8 cellular contexts compared by ENCODE assay signal in the genomic region with DNA sequence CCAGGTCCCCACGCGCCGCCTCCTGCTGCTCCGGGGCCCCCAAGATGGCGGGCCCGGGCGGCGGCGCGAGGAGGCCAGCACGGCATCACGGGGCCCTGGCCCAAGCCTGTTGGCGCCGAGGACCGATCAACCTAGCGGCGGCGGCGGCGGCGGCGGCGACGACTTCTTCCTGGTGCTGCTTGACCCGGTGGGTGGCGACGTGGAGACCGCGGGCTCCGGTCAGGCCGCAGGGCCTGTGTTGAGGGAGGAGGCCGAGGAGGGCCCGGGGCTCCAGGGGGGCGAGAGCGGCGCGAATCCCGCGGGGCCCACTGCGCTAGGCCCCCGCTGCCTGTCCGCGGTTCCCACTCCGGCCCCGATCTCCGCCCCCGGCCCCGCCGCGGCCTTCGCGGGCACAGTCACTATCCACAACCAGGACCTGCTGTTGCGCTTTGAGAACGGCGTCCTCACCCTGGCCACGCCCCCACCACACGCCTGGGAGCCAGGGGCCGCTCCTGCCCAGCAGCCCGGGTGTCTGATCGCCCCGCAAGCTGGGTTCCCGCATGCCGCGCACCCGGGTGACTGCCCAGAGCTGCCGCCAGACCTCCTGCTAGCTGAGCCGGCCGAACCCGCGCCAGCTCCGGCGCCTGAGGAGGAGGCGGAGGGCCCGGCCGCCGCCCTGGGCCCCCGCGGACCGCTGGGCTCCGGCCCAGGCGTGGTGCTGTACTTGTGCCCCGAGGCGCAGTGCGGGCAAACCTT. TPM values are rescaled to one million over a fixed set of nuclear protein-coding genes. Genes with fewer than 3 reads are reported as not detected.
DNase-seq lines count a peak whose midpoint lies in the region; ATAC-seq and TF ChIP-seq lines count a peak whose summit lies in the region.
"Not testable (repeated sequence)": the region's sequence is repeated elsewhere in the genome, so short reads cannot be mapped to it uniquely, and the experiment has no call there.

No MANE protein-coding gene starts in this region.

- intact Hi-C loops in prostate gland (cut with DNase I): loop anchor here (10.0 kb wide), 2 partner anchors 312 to 1028 kb away; partner anchors contain the start of gene UBQLN2

- peak; percentile 76 for ATAC-seq in GM18868 (IDR thresholded peaks at IDR 0.05; ENCODE audit: unreplicated experiment)
- ATAC-seq in HG02870 (IDR thresholded peaks at IDR 0.05; ENCODE audit: unreplicated experiment): peak; percentile 70

- peaks cover 14% of the 10 kb centered on the region for H3K4me1 ChIP-seq in ACC112 (ENCODE audit: control insufficient read depth, insufficient read depth, low read length, unreplicated experiment)
- not testable (repeated sequence) for H3K4me1 ChIP-seq in iPS-20b (ENCODE audit: insufficient read depth, low read length); prostate gland (replicated peaks)

- not testable (repeated sequence) for H3K36me3 ChIP-seq in ACC112 (ENCODE audit: insufficient read depth, low read length); iPS-20b (ENCODE audit: insufficient read depth, low read depth, low read length); prostate gland

- TF ChIP-seq POLR2A in prostate gland (IDR thresholded peaks at IDR 0.05): not testable (repeated sequence)

- H3K4me3 ChIP-seq in ACC112 (ENCODE audit: low read depth, low read length) (peak overlapping the region; percentile 80), iPS-20b (ENCODE audit: low read length) (peak overlapping the region; percentile 67; the same call in 1 of the 2 replicates), prostate gland (peak overlapping the region; percentile 46 to 49)

- not testable (repeated sequence) for H3K27me3 ChIP-seq in ACC112 (ENCODE audit: insufficient read depth, low read length); iPS-20b (ENCODE audit: insufficient read depth, low read length); prostate gland (replicated peaks; ENCODE audit: insufficient read depth)

- peaks cover 19% of the 10 kb centered on the region for H3K79me2 ChIP-seq in ACC112 (ENCODE audit: control insufficient read depth, insufficient read depth, low read length, unreplicated experiment)

- not testable (repeated sequence) for H2AFZ ChIP-seq in ACC112 (ENCODE audit: low read length, unreplicated experiment)

- H3K9ac ChIP-seq in iPS-20b (ENCODE audit: low read depth, low read length): peak overlapping the region; percentile 45; the same call in 1 of the 2 replicates

- TF ChIP-seq CTCF in prostate gland (IDR thresholded peaks at IDR 0.05): not testable (repeated sequence)

- not testable (repeated sequence) for H3K9me3 ChIP-seq in iPS-20b (ENCODE audit: insufficient read depth, low read depth, low read length); prostate gland

- H3K27ac ChIP-seq in ACC112 (ENCODE audit: low read depth, low read length) (peak overlapping the region; percentile 81), prostate gland (peak overlapping the region; percentile 89 to 90)
- H3K27ac ChIP-seq in iPS-20b (ENCODE audit: low read length): not testable (repeated sequence)

- WGBS in prostate gland: no CpG with 5 or more reads among the region's 84 CpGs

- DNase-seq in NAMALWA (ENCODE audit: low spot score) (peak; percentile 31), cerebellum (ENCODE audit: low spot score) (peak; percentile 21), prostate gland (ENCODE audit: low spot score) (peak; percentile 4)
- peak; percentile 10 to 21 for DNase-seq in activated CD4-positive, alpha-beta T cell treated with anti-CD3 and anti-CD28 coated beads for 4 hours

RNA-seq across cellular contexts. Expression of gene ZXDB, which starts 0.5 kb away (rescaled TPM):
- total RNA-seq in cerebellum (13.2 TPM), prostate gland (10 to 100 TPM; 10.7 to 14.4 TPM)
